In the genomic region with DNA sequence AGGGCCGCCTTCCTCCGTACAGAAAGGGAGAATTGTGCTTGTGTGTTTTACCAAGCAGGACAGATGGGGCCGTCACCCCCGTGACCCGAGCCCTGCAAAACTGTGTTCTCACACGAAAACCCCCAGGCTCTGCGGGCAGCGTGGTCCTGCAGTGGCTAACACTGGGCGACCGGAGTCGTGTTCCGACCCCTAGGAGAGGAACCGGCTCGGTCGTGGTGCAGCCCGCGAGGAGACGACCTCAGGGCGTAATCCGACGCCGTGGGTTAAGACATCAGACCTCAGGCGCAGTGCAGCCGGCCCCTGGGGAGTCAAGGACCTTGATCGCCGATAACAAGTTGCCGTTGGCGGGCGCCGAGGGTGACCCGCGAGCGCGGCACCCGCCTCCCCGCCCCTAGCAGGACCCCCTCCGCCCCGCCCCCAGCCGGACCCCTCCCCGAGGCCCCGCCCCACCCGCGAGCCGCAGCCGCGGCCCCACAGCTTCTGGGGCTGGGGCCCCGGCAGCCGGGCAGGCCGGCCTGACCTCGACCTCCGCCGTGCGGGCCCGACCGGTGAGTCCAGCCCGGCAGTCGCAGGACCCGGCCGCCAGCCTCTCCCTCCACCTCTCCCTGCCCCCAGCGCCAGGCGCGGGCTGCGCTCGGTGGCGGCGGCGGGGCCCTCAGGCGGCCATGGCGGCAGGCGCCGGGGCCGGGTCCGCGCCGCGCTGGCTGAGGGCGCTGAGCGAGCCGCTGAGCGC, we compare ENCODE assay signal across 1 cellular context.
TF ChIP-seq lines count a peak whose summit lies in the region.

Gene CHPT1 (plus strand): TSS at position 444 of the 733 bp plus-strand sequence. CDS start 222 bp downstream, at position 666.

TF ChIP-seq in HepG2, 621 proteins besides CTCF, POLR2A, EP300 and RAD21 (continued from another document and continues in another):
- TF ChIP-seq ZNF589 (CRISPR knock-in tag; conservative IDR thresholded peaks at IDR 0.05) (no peak; the same call in 1 of the 2 replicates), MYC (CRISPR knock-in tag; IDR thresholded peaks at IDR 0.05; ENCODE audit: borderline replicate concordance) (peak; percentile 40; the same call in 1 of the 2 replicates), NCOA5 (CRISPR knock-in tag; IDR thresholded peaks at IDR 0.05) (no peak), ZFP36L2 (CRISPR knock-in tag; IDR thresholded peaks at IDR 0.05) (no peak), SMAD9 (CRISPR knock-in tag; IDR thresholded peaks at IDR 0.05) (no peak), U2AF1 (optimal IDR thresholded peaks at IDR 0.05; ENCODE audit: low read depth, low read length) (no peak), RBFOX2 (IDR thresholded peaks at IDR 0.05; ENCODE audit: low read depth, low read length) (peak; percentile 29; the same call in 1 of the 2 replicates), AKAP8 (CRISPR knock-in tag; IDR thresholded peaks at IDR 0.05) (no peak; the same call in 1 of the 2 replicates), ZNF205 (CRISPR knock-in tag; IDR thresholded peaks at IDR 0.05) (no peak), EZH2 (conservative IDR thresholded peaks at IDR 0.05; ENCODE audit: low read depth, low read length) (no peak), ZHX1 (CRISPR knock-in tag; IDR thresholded peaks at IDR 0.05; ENCODE audit: low read depth) (no peak), ZNF230 (CRISPR knock-in tag; IDR thresholded peaks at IDR 0.05) (no peak), SMC3 (IDR thresholded peaks at IDR 0.05; ENCODE audit: low read length) (no peak), SP4 (CRISPR knock-in tag; IDR thresholded peaks at IDR 0.05) (no peak), THAP7 (CRISPR knock-in tag; IDR thresholded peaks at IDR 0.05) (0 out of 2 replicates have a peak, but pooled peaks have one; percentile 14), ZNF709 (CRISPR knock-in tag; IDR thresholded peaks at IDR 0.05) (0 out of 2 replicates have a peak, but pooled peaks have one; percentile 37), BCL6 (CRISPR knock-in tag; IDR thresholded peaks at IDR 0.05) (peak; percentile 60; the same call in 1 of the 2 replicates), ZNF496 (CRISPR knock-in tag; IDR thresholded peaks at IDR 0.05; ENCODE audit: insufficient replicate concordance) (no peak), SRSF9 (IDR thresholded peaks at IDR 0.05; ENCODE audit: borderline replicate concordance, insufficient read depth, low read depth, low read length, poor library complexity, severe bottlenecking) (no peak), SP5 (CRISPR knock-in tag; IDR thresholded peaks at IDR 0.05; ENCODE audit: borderline replicate concordance, low read depth) (peak; percentile 39; the same call in 1 of the 2 replicates), SMYD3 (CRISPR knock-in tag; IDR thresholded peaks at IDR 0.05) (no peak), MTF1 (CRISPR knock-in tag; IDR thresholded peaks at IDR 0.05) (no peak), ATRX (CRISPR knock-in tag; IDR thresholded peaks at IDR 0.05; ENCODE audit: borderline replicate concordance) (no peak), ZNF792 (CRISPR knock-in tag; IDR thresholded peaks at IDR 0.05) (no peak), ZNF484 (CRISPR knock-in tag; IDR thresholded peaks at IDR 0.05; ENCODE audit: borderline replicate concordance, low read depth) (no peak), ZNF780A (CRISPR knock-in tag; IDR thresholded peaks at IDR 0.05) (no peak), ZNF503 (CRISPR knock-in tag; IDR thresholded peaks at IDR 0.05) (peak; percentile 22; the same call in 1 of the 2 replicates), ZFP37 (CRISPR knock-in tag; IDR thresholded peaks at IDR 0.05; ENCODE audit: borderline replicate concordance) (0 out of 2 replicates have a peak, but pooled peaks have one; percentile 37), HNRNPL (IDR thresholded peaks at IDR 0.05; ENCODE audit: low read depth, low read length) (no peak), ZFY (CRISPR knock-in tag; IDR thresholded peaks at IDR 0.05) (peak; percentile 65), STAT5B (CRISPR knock-in tag; IDR thresholded peaks at IDR 0.05) (no peak), ZMYM4 (CRISPR knock-in tag; IDR thresholded peaks at IDR 0.05) (0 out of 2 replicates have a peak, but pooled peaks have one; percentile 5), ZNF101 (CRISPR knock-in tag; IDR thresholded peaks at IDR 0.05; ENCODE audit: borderline replicate concordance, low read depth) (no peak), SYNCRIP (IDR thresholded peaks at IDR 0.05; ENCODE audit: insufficient read depth, low read depth, low read length) (no peak), KLF6 (CRISPR knock-in tag; IDR thresholded peaks at IDR 0.05) (no peak), RNF2 (conservative IDR thresholded peaks at IDR 0.05; ENCODE audit: low read depth) (no peak), CCAR2 (optimal IDR thresholded peaks at IDR 0.05; ENCODE audit: low read depth, low read length) (no peak), PAWR (CRISPR knock-in tag; IDR thresholded peaks at IDR 0.05; ENCODE audit: borderline replicate concordance) (no peak), MIXL1 (CRISPR knock-in tag; IDR thresholded peaks at IDR 0.05) (no peak; the same call in 1 of the 2 replicates), GPN1 (CRISPR knock-in tag; IDR thresholded peaks at IDR 0.05; ENCODE audit: borderline replicate concordance) (no peak), ZNF7 (CRISPR knock-in tag; IDR thresholded peaks at IDR 0.05) (no peak), ATF7-NPFF (CRISPR knock-in tag; IDR thresholded peaks at IDR 0.05; ENCODE audit: low read depth) (no peak), ZNF879 (CRISPR knock-in tag; IDR thresholded peaks at IDR 0.05) (no peak), ZBTB42 (CRISPR knock-in tag; IDR thresholded peaks at IDR 0.05) (no peak), TOE1 (CRISPR knock-in tag; IDR thresholded peaks at IDR 0.05) (no peak), NR2F6 (IDR thresholded peaks at IDR 0.05) (peak; percentile 12; the same call in 1 of the 2 replicates), NR2F6 (CRISPR knock-in tag; IDR thresholded peaks at IDR 0.05) (peak; percentile 66; the same call in 1 of the 2 replicates), ZBTB8A (CRISPR knock-in tag; IDR thresholded peaks at IDR 0.05; ENCODE audit: borderline replicate concordance, low read depth) (no peak), CC2D1A (CRISPR knock-in tag; IDR thresholded peaks at IDR 0.05) (no peak), ZFX (CRISPR knock-in tag; IDR thresholded peaks at IDR 0.05; ENCODE audit: low read depth) (peak; percentile 70), NR1H2 (CRISPR knock-in tag; IDR thresholded peaks at IDR 0.05; ENCODE audit: borderline replicate concordance, low read depth) (no peak; the same call in 1 of the 2 replicates), HNF4G (IDR thresholded peaks at IDR 0.05; ENCODE audit: borderline replicate concordance, low read depth, low read length) (no peak), HNF4G (CRISPR knock-in tag; IDR thresholded peaks at IDR 0.05; ENCODE audit: borderline replicate concordance, low read depth) (no peak; the same call in 1 of the 2 replicates), ZNF713 (CRISPR knock-in tag; IDR thresholded peaks at IDR 0.05) (no peak), ZNF747 (CRISPR knock-in tag; IDR thresholded peaks at IDR 0.05; ENCODE audit: borderline replicate concordance) (no peak; the same call in 1 of the 2 replicates), U2AF2 (IDR thresholded peaks at IDR 0.05; ENCODE audit: low read depth, low read length) (no peak), NR2F2 (IDR thresholded peaks at IDR 0.05; ENCODE audit: borderline replicate concordance, low read depth) (no peak)
- TF ChIP-seq, protein P1, sequence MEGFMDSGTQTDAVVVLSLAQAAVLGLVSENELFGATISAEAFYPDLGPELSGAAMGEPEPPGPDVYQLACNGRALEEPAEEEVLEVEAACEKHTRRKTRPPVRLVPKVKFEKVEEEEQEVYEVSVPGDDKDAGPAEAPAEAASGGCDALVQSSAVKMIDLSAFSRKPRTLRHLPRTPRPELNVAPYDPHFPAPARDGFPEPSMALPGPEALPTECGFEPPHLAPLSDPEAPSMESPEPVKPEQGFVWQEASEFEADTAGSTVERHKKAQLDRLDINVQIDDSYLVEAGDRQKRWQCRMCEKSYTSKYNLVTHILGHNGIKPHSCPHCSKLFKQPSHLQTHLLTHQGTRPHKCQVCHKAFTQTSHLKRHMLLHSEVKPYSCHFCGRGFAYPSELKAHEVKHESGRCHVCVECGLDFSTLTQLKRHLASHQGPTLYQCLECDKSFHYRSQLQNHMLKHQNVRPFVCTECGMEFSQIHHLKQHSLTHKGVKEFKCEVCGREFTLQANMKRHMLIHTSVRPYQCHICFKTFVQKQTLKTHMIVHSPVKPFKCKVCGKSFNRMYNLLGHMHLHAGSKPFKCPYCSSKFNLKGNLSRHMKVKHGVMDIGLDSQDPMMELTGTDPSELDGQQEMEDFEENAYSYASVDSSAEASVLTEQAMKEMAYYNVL (CRISPR knock-in tag; IDR thresholded peaks at IDR 0.05; ENCODE audit: borderline replicate concordance), result no peak
- TF ChIP-seq, protein P2, sequence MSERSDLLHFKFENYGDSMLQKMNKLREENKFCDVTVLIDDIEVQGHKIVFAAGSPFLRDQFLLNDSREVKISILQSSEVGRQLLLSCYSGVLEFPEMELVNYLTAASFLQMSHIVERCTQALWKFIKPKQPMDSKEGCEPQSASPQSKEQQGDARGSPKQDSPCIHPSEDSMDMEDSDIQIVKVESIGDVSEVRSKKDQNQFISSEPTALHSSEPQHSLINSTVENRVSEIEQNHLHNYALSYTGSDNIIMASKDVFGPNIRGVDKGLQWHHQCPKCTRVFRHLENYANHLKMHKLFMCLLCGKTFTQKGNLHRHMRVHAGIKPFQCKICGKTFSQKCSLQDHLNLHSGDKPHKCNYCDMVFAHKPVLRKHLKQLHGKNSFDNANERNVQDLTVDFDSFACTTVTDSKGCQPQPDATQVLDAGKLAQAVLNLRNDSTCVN (CRISPR knock-in tag; IDR thresholded peaks at IDR 0.05; ENCODE audit: borderline replicate concordance), result no peak
- TF ChIP-seq, protein P3, sequence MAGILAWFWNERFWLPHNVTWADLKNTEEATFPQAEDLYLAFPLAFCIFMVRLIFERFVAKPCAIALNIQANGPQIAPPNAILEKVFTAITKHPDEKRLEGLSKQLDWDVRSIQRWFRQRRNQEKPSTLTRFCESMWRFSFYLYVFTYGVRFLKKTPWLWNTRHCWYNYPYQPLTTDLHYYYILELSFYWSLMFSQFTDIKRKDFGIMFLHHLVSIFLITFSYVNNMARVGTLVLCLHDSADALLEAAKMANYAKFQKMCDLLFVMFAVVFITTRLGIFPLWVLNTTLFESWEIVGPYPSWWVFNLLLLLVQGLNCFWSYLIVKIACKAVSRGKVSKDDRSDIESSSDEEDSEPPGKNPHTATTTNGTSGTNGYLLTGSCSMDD (CRISPR knock-in tag; IDR thresholded peaks at IDR 0.05), result no peak
- TF ChIP-seq, protein P4, sequence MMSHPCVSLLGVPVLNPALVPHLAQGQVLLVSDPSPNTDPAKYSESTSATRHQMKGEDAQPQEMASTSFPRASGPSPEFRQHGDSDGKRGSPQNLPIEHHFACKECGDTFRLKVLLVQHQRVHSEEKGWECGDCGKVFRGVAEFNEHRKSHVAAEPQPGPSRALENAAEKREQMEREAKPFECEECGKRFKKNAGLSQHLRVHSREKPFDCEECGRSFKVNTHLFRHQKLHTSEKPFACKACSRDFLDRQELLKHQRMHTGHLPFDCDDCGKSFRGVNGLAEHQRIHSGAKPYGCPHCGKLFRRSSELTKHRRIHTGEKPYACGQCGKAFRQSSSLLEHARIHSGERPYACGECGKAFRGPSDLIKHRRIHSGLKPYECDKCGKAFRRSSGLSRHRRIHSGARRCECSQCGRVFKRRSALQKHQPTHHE (CRISPR knock-in tag; IDR thresholded peaks at IDR 0.05; ENCODE audit: borderline replicate concordance), result no peak
